Comparison of ENCODE assay signal across 19 cellular contexts in the genomic region with DNA sequence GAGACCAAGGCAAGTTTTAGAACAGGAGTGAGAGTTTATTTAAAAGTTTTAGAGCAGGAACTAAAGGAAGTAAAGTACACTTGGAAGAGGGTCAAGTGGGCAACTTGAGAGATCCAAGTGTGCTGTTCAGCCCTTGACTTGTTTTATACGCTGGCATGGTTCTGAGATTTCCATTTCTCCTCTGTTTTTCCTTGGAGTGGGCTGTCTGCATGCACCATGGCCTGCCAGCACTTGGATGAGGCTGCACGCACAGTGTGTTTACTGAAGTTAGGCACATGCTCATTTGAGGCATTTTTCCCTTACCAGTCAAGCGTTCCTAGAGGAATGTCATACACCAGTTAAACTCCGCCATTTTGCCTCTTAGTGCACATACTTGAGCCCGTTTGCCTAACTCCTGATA. TPM values are rescaled to one million over a fixed set of nuclear protein-coding genes. Genes with fewer than 3 reads are reported as not detected.
A peak's percentile ranks its signal among the peaks of the same experiment; 100 is the strongest.
DNase-seq lines count a peak whose midpoint lies in the region; ATAC-seq, FAIRE-seq and TF ChIP-seq lines count a peak whose summit lies in the region.
"Had no signal": no experiment of that assay in that cellular context is flagged by ENCODE, and none has a peak within 500 bp of the region (broad histone marks: within the 10 kb centered on the region; RNA-seq: fewer than 3 reads in every experiment).

No MANE protein-coding gene starts in this region.

- H2BK5ac ChIP-seq in H1 (ENCODE audit: low read depth, low read length), result 0 out of 2 replicates have a peak overlapping the region, but pooled peaks have one; percentile 9

- no peak overlapping the region for H3K14ac ChIP-seq in H1 (ENCODE audit: insufficient read length)

- no peak overlapping the region for H2AFZ ChIP-seq in HepG2 (ENCODE audit: low read length)
- H2AFZ ChIP-seq in H1 (ENCODE audit: low read length), result no peak overlapping the region
- H2AFZ ChIP-seq: GM23338 had no signal

- no peak overlapping the region for H3K4me2 ChIP-seq in HepG2 (ENCODE audit: low read depth, low read length)
- H3K4me2 ChIP-seq in H1 (ENCODE audit: insufficient read depth in 1 of 2, low read depth in 2 of 2, low read length in 2 of 2), result no peak overlapping the region
- H3K4me2 ChIP-seq: GM23338 had no signal

- TF ChIP-seq RAD21 in HepG2 (CRISPR knock-in tag; IDR thresholded peaks at IDR 0.05) (no peak), H1 (IDR thresholded peaks at IDR 0.05 in 1 of 2, conservative IDR thresholded peaks at IDR 0.05 in 1 of 2; ENCODE audit: low read depth in 2 of 2, low read length in 2 of 2) (no peak)

- BruUV-seq in HepG2 (replicated peaks; lab: Mats Ljungman, UMichigan), result no TSS peak

- no peaks in the 10 kb centered on the region for H3K4me1 ChIP-seq in HepG2 (ENCODE audit: insufficient read depth, low read length)
- H3K4me1 ChIP-seq in right lobe of liver, result no peaks in the 10 kb centered on the region
- H3K4me1 ChIP-seq in H1 (replicated peaks in 1 of 4; ENCODE audit: control insufficient read depth in 3 of 4, insufficient read depth in 4 of 4, low read length in 3 of 4), result peaks cover 0 to 3% (median 0%) of the 10 kb centered on the region in 4 experiments; a peak in 1 of 7 replicates
- peaks cover 0 to 3% of the 10 kb centered on the region in 2 donors for H3K4me1 ChIP-seq in thyroid gland

- ATAC-seq in HepG2 (no peak), right lobe of liver (no peak)
- ATAC-seq: GM12878, GM23338 had no signal

- H3K23me2 ChIP-seq in H1 (ENCODE audit: low read depth, low read length), result no peaks in the 10 kb centered on the region

- H3K27me3 ChIP-seq in HepG2 (ENCODE audit: control insufficient read depth in 1 of 2, insufficient read depth in 2 of 2, low read length in 2 of 2) (no peaks in the 10 kb centered on the region), right lobe of liver (no peaks in the 10 kb centered on the region), H1 (replicated peaks in 1 of 4; ENCODE audit: control insufficient read depth in 3 of 4, extremely low read depth in 1 of 4, insufficient read depth in 3 of 4, low read length in 3 of 4) (no peaks in the 10 kb centered on the region), thyroid gland (no peaks in the 10 kb centered on the region), brain microvascular endothelial cell (replicated peaks) (no peaks in the 10 kb centered on the region)

- no peak overlapping the region for H4K91ac ChIP-seq in H1 (replicated peaks; ENCODE audit: insufficient read length, low read length)

- 0 out of 2 replicates have a peak overlapping the region, but pooled peaks have one; percentile 68 for H2BK12ac ChIP-seq in H1 (ENCODE audit: low read depth, low read length)

- no peak overlapping the region for H2BK20ac ChIP-seq in H1 (ENCODE audit: low read length)

- TF ChIP-seq POLR2A in HepG2 (IDR thresholded peaks at IDR 0.05; ENCODE audit: insufficient read depth in 1 of 2, low read depth in 2 of 2, low read length in 2 of 2), result no peak
- TF ChIP-seq POLR2A in right lobe of liver (IDR thresholded peaks at IDR 0.05), result no peak
- TF ChIP-seq POLR2A in H1 (IDR thresholded peaks at IDR 0.05; ENCODE audit: control extremely low read depth in 1 of 2, low read depth in 2 of 2, low read length in 2 of 2), result no peak
- TF ChIP-seq POLR2A in thyroid gland (IDR thresholded peaks at IDR 0.05), result no peak

- H3K79me2 ChIP-seq in HepG2 (ENCODE audit: insufficient read depth, low read length) (no peaks in the 10 kb centered on the region), H1 (ENCODE audit: control insufficient read depth in 1 of 2, insufficient read depth in 2 of 2, low read length in 2 of 2) (peaks cover 0 to 1% of the 10 kb centered on the region in 2 experiments; a peak in 1 of 4 replicates)

- no peak overlapping the region; the same call in 1 of the 2 replicates for H2BK15ac ChIP-seq in H1 (ENCODE audit: low read length)

- no peak overlapping the region for H3K23ac ChIP-seq in H1 (ENCODE audit: insufficient read length)

- TF ChIP-seq EP300 in HepG2 (IDR thresholded peaks at IDR 0.05; ENCODE audit: low read depth in 2 of 2, low read length in 2 of 2) (no peak), HepG2 (CRISPR knock-in tag; IDR thresholded peaks at IDR 0.05; ENCODE audit: borderline replicate concordance) (no peak), H1 (IDR thresholded peaks at IDR 0.05; ENCODE audit: borderline replicate concordance in 1 of 2, low read depth in 2 of 2, low read length in 2 of 2) (no peak)

- no peak overlapping the region for H4K5ac ChIP-seq in H1 (ENCODE audit: insufficient read length, low read depth, low read length)

- FAIRE-seq in HepG2 (lab: Jason Lieb, UNC) (peak; percentile 26), H1 (lab: Jason Lieb, UNC) (peak; percentile 50)
- FAIRE-seq: GM12878, GM18507, H54 had no signal

- CTCF ChIA-PET in HepG2 (lab: Yijun Ruan, JAX; ENCODE audit: low intra/inter-chr PET ratio, low total read pairs) (no interaction called here), H1 (lab: Charles Lee; ENCODE audit: partially characterized antibody) (interaction anchor here (1.0 kb wide), 1 partner anchor 57 kb away, joined by 3 read pairs; no protein-coding TSS in a partner anchor)

- H3K27ac ChIP-seq in HepG2 (ENCODE audit: extremely low read length, insufficient read depth, low read length), result no peak overlapping the region
- no peak overlapping the region for H3K27ac ChIP-seq in right lobe of liver
- H3K27ac ChIP-seq in H1 (ENCODE audit: low read depth, low read length), result no peak overlapping the region
- no peak overlapping the region for H3K27ac ChIP-seq in thyroid gland
- H3K27ac ChIP-seq in brain microvascular endothelial cell, result no peak overlapping the region

- H3K56ac ChIP-seq in H1 (replicated peaks; ENCODE audit: insufficient read length, low read depth, low read length), result no peak overlapping the region

- in situ Hi-C loops in HepG2 (cut with HindIII; ENCODE audit: extremely low pct_ligation_motif_present, low pct_unique_long_range_greater_than_20kb), result no loop called here
- in situ Hi-C loops in brain microvascular endothelial cell (cut with HindIII; ENCODE audit: low pct_ligation_motif_present, low sequenced_read_pairs), result no loop called here

- H4K20me1 ChIP-seq in HepG2 (ENCODE audit: insufficient read depth, low read length) (no peaks in the 10 kb centered on the region), H1 (replicated peaks in 1 of 2; ENCODE audit: control insufficient read depth in 1 of 2, insufficient read depth in 2 of 2, low read length in 2 of 2) (no peaks in the 10 kb centered on the region)

- H3K79me1 ChIP-seq in H1 (ENCODE audit: low read depth, low read length), result no peaks in the 10 kb centered on the region

- no peak overlapping the region for H2AK5ac ChIP-seq in H1 (ENCODE audit: low read depth, low read length)

- peak overlapping the region; percentile 32; the same call in 1 of the 2 replicates for H3K18ac ChIP-seq in H1 (ENCODE audit: extremely low read depth, low read length)

- TF ChIP-seq CTCF in HepG2 (CRISPR knock-in tag; IDR thresholded peaks at IDR 0.05), result no peak
- TF ChIP-seq CTCF in right lobe of liver (IDR thresholded peaks at IDR 0.05), result no peak
- TF ChIP-seq CTCF in H1 (IDR thresholded peaks at IDR 0.05; ENCODE audit: control extremely low read depth in 1 of 3, insufficient read depth in 1 of 3, low read depth in 1 of 3, low read length in 3 of 3), result no peak
- no peak for TF ChIP-seq CTCF in thyroid gland (IDR thresholded peaks at IDR 0.05)
- TF ChIP-seq CTCF in brain microvascular endothelial cell (IDR thresholded peaks at IDR 0.05; ENCODE audit: low read depth, low read length, missing control alignments), result no peak

- H3K4me3 ChIP-seq in HepG2 (replicated peaks in 1 of 3; ENCODE audit: insufficient read depth in 1 of 3, low read depth in 2 of 3, low read length in 3 of 3) (no peak overlapping the region), right lobe of liver (no peak overlapping the region), H1 (ENCODE audit: extremely low read depth in 1 of 4, insufficient read depth in 2 of 4, low read depth in 3 of 4, low read length in 4 of 4) (no peak overlapping the region), thyroid gland (replicated peaks in 1 of 3) (no peak overlapping the region), brain microvascular endothelial cell (ENCODE audit: low read depth, low read length) (no peak overlapping the region)
- H3K4me3 ChIP-seq: GM12878, GM23338, HAP-1 had no signal

- H2BK120ac ChIP-seq in H1 (replicated peaks; ENCODE audit: low read depth, low read length), result no peak overlapping the region

- intact Hi-C loops in HepG2 (cut with micrococcal nuclease; ENCODE audit: unreplicated experiment) (no loop called here), right lobe of liver (cut with DNase I) (no loop called here), thyroid gland (cut with DNase I) (no loop called here)

- no peak for DNase-seq in HepG2 (ENCODE audit: low spot score)
- no peak for DNase-seq in right lobe of liver
- no peak for DNase-seq in H1 (ENCODE audit: low read depth in 1 of 2, low spot score in 2 of 2)
- peak; percentile 58 to 69 for DNase-seq in thyroid gland
- DNase-seq in brain microvascular endothelial cell, result no peak
- DNase-seq in activated CD4-positive, alpha-beta T cell treated with anti-CD3 and anti-CD28 coated beads for 48 hours, result no peak
- DNase-seq: C1 segment of cervical spinal cord; Calu3; CD4-positive, alpha-beta memory T cell; COR-L47; DMS53; EL; GDM1; HFFc6 had no signal

- 100% methylated on average over 3 of the region's 5 CpGs for WGBS in HepG2 (ENCODE audit: low lambda C conversion rate)
- WGBS in right lobe of liver (ENCODE audit: insufficient coverage, low coverage, low lambda C conversion rate, missing lambda C conversion rate), result 78% methylated on average over 5 of the region's 5 CpGs
- WGBS in H1 (ENCODE audit: extremely low coverage in 1 of 2, insufficient coverage in 1 of 2, insufficient read length in 1 of 2, insufficient replicate concordance in 2 of 2, low coverage in 1 of 2, low lambda C conversion rate in 2 of 2, missing lambda C conversion rate in 1 of 2), 2 experiments, result 100% methylated on average over 5 of the region's 5 CpGs; no CpG with 5 or more reads in 1 of the 2 experiments
- WGBS in thyroid gland, 2 donors, result 55 to 58% methylated on average over 5 of the region's 5 CpGs

- H3K36me3 ChIP-seq in HepG2 (replicated peaks in 1 of 2; ENCODE audit: control insufficient read depth in 1 of 2, insufficient read depth in 2 of 2, low read length in 2 of 2), result no peaks in the 10 kb centered on the region
- no peaks in the 10 kb centered on the region for H3K36me3 ChIP-seq in right lobe of liver
- peaks cover 0 to 3% (median 0%) of the 10 kb centered on the region in 4 experiments; a peak in 2 of 8 replicates for H3K36me3 ChIP-seq in H1 (ENCODE audit: control insufficient read depth in 2 of 4, insufficient read depth in 4 of 4, low read length in 3 of 4)
- no peaks in the 10 kb centered on the region for H3K36me3 ChIP-seq in thyroid gland
- H3K36me3 ChIP-seq in brain microvascular endothelial cell (replicated peaks), result no peaks in the 10 kb centered on the region

- H4K8ac ChIP-seq in H1 (ENCODE audit: extremely low read depth, insufficient read depth, low read length), result no peak overlapping the region

- H3K4ac ChIP-seq in H1 (replicated peaks; ENCODE audit: insufficient read length, low read depth, low read length), result no peak overlapping the region

- H3K9me3 ChIP-seq in HepG2 (ENCODE audit: low read length) (no peaks in the 10 kb centered on the region), right lobe of liver (no peaks in the 10 kb centered on the region), H1 (ENCODE audit: insufficient read depth in 2 of 2, low read depth in 1 of 2, low read length in 1 of 2) (peaks cover 0 to 2% of the 10 kb centered on the region in 2 experiments; a peak in 1 of 4 replicates), thyroid gland (no peaks in the 10 kb centered on the region)
- H3K9me3 ChIP-seq: HAP-1 had no signal

- POLR2A ChIA-PET in HepG2 (lab: Yijun Ruan, JAX) (no interaction called here), H1 (lab: Charles Lee; ENCODE audit: partially characterized antibody) (no interaction called here)

- H3K9ac ChIP-seq in HepG2 (ENCODE audit: insufficient read depth, low read depth, low read length) (no peak overlapping the region), H1 (replicated peaks in 1 of 4; ENCODE audit: extremely low read depth in 1 of 4, low read depth in 3 of 4, low read length in 3 of 4) (no peak overlapping the region)

RNA-seq across cellular contexts. Expression of gene ZNF674, which starts 8.7 kb away (rescaled TPM):
- total RNA-seq in HepG2 (2016; rRNA removed; fragmentation: Illumina TruSeq; extraction: Trizol) (3.5 and 4.2 TPM in 2 replicates), right lobe of liver (1 to 10 TPM in 5 of 6 experiments, under 1 TPM in 1; 0.86 to 3.1 (median 2.2) TPM), thyroid gland (1 to 10 TPM; 2.9 to 9.3 (median 6.6) TPM)
- total RNA-seq in HepG2 (2016; cell fraction: cytosol; rRNA removed; fragmentation: Illumina TruSeq; extraction: Trizol; ENCODE audit: low read depth), result 0.35 and 1.0 TPM in 2 replicates
- 2.6 and 4.7 TPM in 2 replicates for total RNA-seq in HepG2 (2016; cell fraction: insoluble cytoplasmic fraction; rRNA removed; fragmentation: Illumina TruSeq; extraction: Trizol)
- total RNA-seq in HepG2 (2016; cell fraction: membrane; rRNA removed; fragmentation: Illumina TruSeq; extraction: Trizol), result 1.1 and 1.5 TPM in 2 replicates
- 2.3 and 4.8 TPM in 2 replicates for total RNA-seq in HepG2 (2016; cell fraction: nucleus; rRNA removed; fragmentation: Illumina TruSeq; extraction: Trizol)
- polyA plus RNA-seq in HepG2 (2011; rRNA removed) (2.9 and 4.0 TPM in 2 replicates), H1 (2011; rRNA removed) (2.0 and 2.4 TPM in 2 replicates)
- 1.3 and 2.6 TPM in 2 replicates for polyA plus RNA-seq in HepG2 (2011; cell fraction: cytosol; rRNA removed)
- 4.5 and 5.2 TPM in 2 replicates for polyA plus RNA-seq in HepG2 (2011; cell fraction: nucleus; rRNA removed)
- polyA plus RNA-seq in HepG2 (2012), result 1.7 and 2.4 TPM in 2 replicates
- polyA plus RNA-seq in HepG2 (2016; cell fraction: cytosol; fragmentation: Illumina TruSeq; extraction: Trizol; ENCODE audit: low read depth), result 0.17 and 0.28 TPM in 2 replicates
- 2.6 and 3.3 TPM in 2 replicates for polyA plus RNA-seq in HepG2 (2016; cell fraction: insoluble cytoplasmic fraction; fragmentation: Illumina TruSeq; extraction: Trizol; ENCODE audit: low read depth)
- 0.33 and 0.52 TPM in 2 replicates for polyA plus RNA-seq in HepG2 (2016; cell fraction: membrane; fragmentation: Illumina TruSeq; extraction: Trizol; ENCODE audit: low read depth)
- polyA plus RNA-seq in HepG2 (2016; cell fraction: nucleus; fragmentation: Illumina TruSeq; extraction: Trizol; ENCODE audit: insufficient read depth, low read depth), result 5.1 and 5.8 TPM in 2 replicates
- polyA minus RNA-seq in HepG2 (2011; rRNA and poly(A)+ RNA removed; ENCODE audit: low replicate concordance), result 9.1 and 19.5 TPM in 2 replicates
- polyA minus RNA-seq in HepG2 (2011; cell fraction: cytosol; rRNA and poly(A)+ RNA removed), result 1.8 and 2.8 TPM in 2 replicates
- 6.8 and 9.7 TPM in 2 replicates for polyA minus RNA-seq in HepG2 (2011; cell fraction: nucleus; rRNA and poly(A)+ RNA removed)
- total RNA-seq in H1 (2021; fragmentation: NEBNext Ultra II Directional; extraction: Animal tissue kit (Norgen Biotek cat#: 25700)), result 6.1 and 7.4 TPM in 2 replicates
- 2.6 TPM for polyA plus RNA-seq in H1 (2011; cell fraction: cytosol; rRNA removed)
- 6.5 TPM for polyA plus RNA-seq in H1 (2011; cell fraction: nucleus; rRNA removed)
- polyA plus RNA-seq in H1 (2012, experiment 1 of 2), result 2.7 to 5.5 TPM (median 3.8 TPM) in 4 replicates
- 0.35 TPM for polyA plus RNA-seq in H1 (2012, experiment 2 of 2)
- 2.4 TPM for polyA plus RNA-seq in H1 (2013, experiment 1 of 2)
- polyA plus RNA-seq in H1 (2013, experiment 2 of 2), result 2.6 TPM
- 20.6 and 24.3 TPM in 2 replicates for polyA minus RNA-seq in H1 (2011; rRNA and poly(A)+ RNA removed)
- 4.2 TPM for polyA minus RNA-seq in H1 (2011; cell fraction: cytosol; rRNA and poly(A)+ RNA removed)
- 34.8 TPM for polyA minus RNA-seq in H1 (2011; cell fraction: nucleus; rRNA and poly(A)+ RNA removed)

RNA-seq across cellular contexts. Expression of gene CHST7, which starts 19.6 kb away (rescaled TPM):
- 2.6 and 5.2 TPM in 2 replicates for total RNA-seq in HepG2 (2016; rRNA removed; fragmentation: Illumina TruSeq; extraction: Trizol)
- 1.1 and 1.3 TPM in 2 replicates for total RNA-seq in HepG2 (2016; cell fraction: cytosol; rRNA removed; fragmentation: Illumina TruSeq; extraction: Trizol; ENCODE audit: low read depth)
- total RNA-seq in HepG2 (2016; cell fraction: insoluble cytoplasmic fraction; rRNA removed; fragmentation: Illumina TruSeq; extraction: Trizol), result 2.8 and 5.0 TPM in 2 replicates
- 1.9 and 2.2 TPM in 2 replicates for total RNA-seq in HepG2 (2016; cell fraction: membrane; rRNA removed; fragmentation: Illumina TruSeq; extraction: Trizol)
- total RNA-seq in HepG2 (2016; cell fraction: nucleus; rRNA removed; fragmentation: Illumina TruSeq; extraction: Trizol), result 3.6 and 5.2 TPM in 2 replicates
- polyA plus RNA-seq in HepG2 (2011; rRNA removed), result 2.4 and 2.8 TPM in 2 replicates
- polyA plus RNA-seq in HepG2 (2011; cell fraction: cytosol; rRNA removed), result 3.3 and 4.2 TPM in 2 replicates
- 2.5 and 3.6 TPM in 2 replicates for polyA plus RNA-seq in HepG2 (2011; cell fraction: nucleus; rRNA removed)
- polyA plus RNA-seq in HepG2 (2012), result 2.3 and 2.6 TPM in 2 replicates
- polyA plus RNA-seq in HepG2 (2016; cell fraction: cytosol; fragmentation: Illumina TruSeq; extraction: Trizol; ENCODE audit: low read depth), result 0.46 and 0.62 TPM in 2 replicates
- polyA plus RNA-seq in HepG2 (2016; cell fraction: insoluble cytoplasmic fraction; fragmentation: Illumina TruSeq; extraction: Trizol; ENCODE audit: low read depth), result 1.7 and 2.0 TPM in 2 replicates
- polyA plus RNA-seq in HepG2 (2016; cell fraction: membrane; fragmentation: Illumina TruSeq; extraction: Trizol; ENCODE audit: low read depth), result 0.87 and 0.94 TPM in 2 replicates
- 3.1 and 3.3 TPM in 2 replicates for polyA plus RNA-seq in HepG2 (2016; cell fraction: nucleus; fragmentation: Illumina TruSeq; extraction: Trizol; ENCODE audit: insufficient read depth, low read depth)
- polyA minus RNA-seq in HepG2 (2011; rRNA and poly(A)+ RNA removed; ENCODE audit: low replicate concordance), result 0.07 and 5.7 TPM in 2 replicates
- 2.6 and 4.3 TPM in 2 replicates for polyA minus RNA-seq in HepG2 (2011; cell fraction: cytosol; rRNA and poly(A)+ RNA removed)
- 3.5 and 4.4 TPM in 2 replicates for polyA minus RNA-seq in HepG2 (2011; cell fraction: nucleus; rRNA and poly(A)+ RNA removed)
- 1 to 10 TPM; 4.8 to 7.1 (median 5.7) TPM for total RNA-seq in right lobe of liver
- 14.1 and 15.3 TPM in 2 replicates for total RNA-seq in H1 (2021; fragmentation: NEBNext Ultra II Directional; extraction: Animal tissue kit (Norgen Biotek cat#: 25700))
- 7.9 and 9.4 TPM in 2 replicates for polyA plus RNA-seq in H1 (2011; rRNA removed)
- 9.1 TPM for polyA plus RNA-seq in H1 (2011; cell fraction: cytosol; rRNA removed)
- polyA plus RNA-seq in H1 (2011; cell fraction: nucleus; rRNA removed), result 7.4 TPM
- polyA plus RNA-seq in H1 (2012, experiment 1 of 2), result 6.3 to 9.9 TPM (median 9.5 TPM) in 4 replicates
- polyA plus RNA-seq in H1 (2012, experiment 2 of 2), result 9.9 TPM
- polyA plus RNA-seq in H1 (2013, experiment 1 of 2), result 15.3 TPM
- 16.6 TPM for polyA plus RNA-seq in H1 (2013, experiment 2 of 2)
- 1.9 and 2.3 TPM in 2 replicates for polyA minus RNA-seq in H1 (2011; rRNA and poly(A)+ RNA removed)
- polyA minus RNA-seq in H1 (2011; cell fraction: cytosol; rRNA and poly(A)+ RNA removed), result 10.1 TPM
- polyA minus RNA-seq in H1 (2011; cell fraction: nucleus; rRNA and poly(A)+ RNA removed), result 11.3 TPM
- total RNA-seq in thyroid gland, result 10 to 100 TPM in 3 of 4 donors, 1 to 10 TPM in 1; 9.0 to 28.5 (median 20.4) TPM

Comparison
In these comparisons a context has a peak if more than half of its experiments do, and no peak if none do; other contexts are left out.
1. DNase-seq: peak in thyroid gland (2 of 2); none in HepG2 (single experiment), right lobe of liver (0 of 3), H1 (0 of 2), brain microvascular endothelial cell (single experiment) and activated CD4-positive, alpha-beta T cell treated with anti-CD3 and anti-CD28 coated beads for 48 hours (single experiment).